ENCODE assay signal across 1 cellular context in the genomic region with DNA sequence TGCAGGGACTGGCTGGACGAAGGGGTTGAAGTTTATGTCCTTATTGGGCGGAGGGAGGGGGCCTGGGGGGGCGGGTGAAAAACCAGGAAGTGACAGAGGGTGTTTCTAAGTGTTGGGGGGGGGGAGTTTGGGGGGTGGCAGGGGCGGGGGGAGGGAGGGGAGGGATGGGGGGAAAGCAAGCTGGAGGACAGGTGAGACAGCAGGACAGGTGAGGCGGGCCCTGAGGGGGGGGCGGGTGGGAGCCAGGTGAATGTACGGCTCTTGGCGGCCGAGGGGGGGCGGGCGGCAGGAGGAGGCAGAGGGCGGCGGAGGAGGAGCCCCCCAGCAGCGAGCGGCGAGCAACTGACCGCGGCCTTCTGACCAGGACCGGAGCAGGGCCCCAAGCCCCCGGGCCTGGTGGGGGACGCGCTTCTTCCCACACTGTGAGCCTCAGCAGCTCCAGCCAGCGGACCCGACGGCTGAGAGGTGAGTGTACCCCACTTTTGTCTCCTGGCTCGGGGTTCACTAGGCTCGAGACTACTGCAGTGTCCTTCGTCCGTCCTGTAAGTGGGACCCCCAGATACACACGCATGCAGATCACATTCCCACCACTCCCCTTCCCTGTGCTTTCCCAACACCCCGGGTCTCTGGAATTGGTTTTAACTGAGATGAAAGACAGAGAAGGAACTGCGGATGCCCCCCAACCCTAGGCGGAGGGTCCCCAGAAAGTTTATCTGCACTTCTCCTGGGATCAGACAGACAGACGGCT.
A peak's percentile ranks its signal among the peaks of the same experiment; 100 is the strongest.
TF ChIP-seq lines count a peak whose summit lies in the region.

A gene (plus strand): TSS at position 324 of the 748 bp plus-strand sequence. CDS start 11,859 bp downstream, outside the sequence.

TF ChIP-seq in K562, 482 proteins besides CTCF, POLR2A, EP300 and RAD21 (continued from another document and continues in another):
- TF ChIP-seq, protein P1, sequence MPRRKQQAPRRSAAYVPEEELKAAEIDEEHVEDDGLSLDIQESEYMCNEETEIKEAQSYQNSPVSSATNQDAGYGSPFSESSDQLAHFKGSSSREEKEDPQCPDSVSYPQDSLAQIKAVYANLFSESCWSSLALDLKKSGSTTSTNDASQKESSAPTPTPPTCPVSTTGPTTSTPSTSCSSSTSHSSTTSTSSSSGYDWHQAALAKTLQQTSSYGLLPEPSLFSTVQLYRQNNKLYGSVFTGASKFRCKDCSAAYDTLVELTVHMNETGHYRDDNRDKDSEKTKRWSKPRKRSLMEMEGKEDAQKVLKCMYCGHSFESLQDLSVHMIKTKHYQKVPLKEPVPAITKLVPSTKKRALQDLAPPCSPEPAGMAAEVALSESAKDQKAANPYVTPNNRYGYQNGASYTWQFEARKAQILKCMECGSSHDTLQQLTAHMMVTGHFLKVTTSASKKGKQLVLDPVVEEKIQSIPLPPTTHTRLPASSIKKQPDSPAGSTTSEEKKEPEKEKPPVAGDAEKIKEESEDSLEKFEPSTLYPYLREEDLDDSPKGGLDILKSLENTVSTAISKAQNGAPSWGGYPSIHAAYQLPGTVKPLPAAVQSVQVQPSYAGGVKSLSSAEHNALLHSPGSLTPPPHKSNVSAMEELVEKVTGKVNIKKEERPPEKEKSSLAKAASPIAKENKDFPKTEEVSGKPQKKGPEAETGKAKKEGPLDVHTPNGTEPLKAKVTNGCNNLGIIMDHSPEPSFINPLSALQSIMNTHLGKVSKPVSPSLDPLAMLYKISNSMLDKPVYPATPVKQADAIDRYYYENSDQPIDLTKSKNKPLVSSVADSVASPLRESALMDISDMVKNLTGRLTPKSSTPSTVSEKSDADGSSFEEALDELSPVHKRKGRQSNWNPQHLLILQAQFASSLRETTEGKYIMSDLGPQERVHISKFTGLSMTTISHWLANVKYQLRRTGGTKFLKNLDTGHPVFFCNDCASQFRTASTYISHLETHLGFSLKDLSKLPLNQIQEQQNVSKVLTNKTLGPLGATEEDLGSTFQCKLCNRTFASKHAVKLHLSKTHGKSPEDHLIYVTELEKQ (CRISPR knock-in tag; IDR thresholded peaks at IDR 0.05) = no peak
- TF ChIP-seq ZNF583 (CRISPR knock-in tag; IDR thresholded peaks at IDR 0.05) = no peak
- peak; percentile 27 to 29; a peak in 1 of 4 replicates for TF ChIP-seq SIN3A (IDR thresholded peaks at IDR 0.05; ENCODE audit: borderline replicate concordance in 2 of 2, control insufficient read depth in 1 of 2, low read depth in 2 of 2, low read length in 2 of 2)
- no peak for TF ChIP-seq ZNF668 (CRISPR knock-in tag; IDR thresholded peaks at IDR 0.05)
- TF ChIP-seq KLF6 (CRISPR knock-in tag; IDR thresholded peaks at IDR 0.05; ENCODE audit: borderline replicate concordance) = no peak
- TF ChIP-seq, protein P2, sequence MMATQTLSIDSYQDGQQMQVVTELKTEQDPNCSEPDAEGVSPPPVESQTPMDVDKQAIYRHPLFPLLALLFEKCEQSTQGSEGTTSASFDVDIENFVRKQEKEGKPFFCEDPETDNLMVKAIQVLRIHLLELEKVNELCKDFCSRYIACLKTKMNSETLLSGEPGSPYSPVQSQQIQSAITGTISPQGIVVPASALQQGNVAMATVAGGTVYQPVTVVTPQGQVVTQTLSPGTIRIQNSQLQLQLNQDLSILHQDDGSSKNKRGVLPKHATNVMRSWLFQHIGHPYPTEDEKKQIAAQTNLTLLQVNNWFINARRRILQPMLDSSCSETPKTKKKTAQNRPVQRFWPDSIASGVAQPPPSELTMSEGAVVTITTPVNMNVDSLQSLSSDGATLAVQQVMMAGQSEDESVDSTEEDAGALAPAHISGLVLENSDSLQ (IDR thresholded peaks at IDR 0.05) = no peak
- TF ChIP-seq, protein P3, sequence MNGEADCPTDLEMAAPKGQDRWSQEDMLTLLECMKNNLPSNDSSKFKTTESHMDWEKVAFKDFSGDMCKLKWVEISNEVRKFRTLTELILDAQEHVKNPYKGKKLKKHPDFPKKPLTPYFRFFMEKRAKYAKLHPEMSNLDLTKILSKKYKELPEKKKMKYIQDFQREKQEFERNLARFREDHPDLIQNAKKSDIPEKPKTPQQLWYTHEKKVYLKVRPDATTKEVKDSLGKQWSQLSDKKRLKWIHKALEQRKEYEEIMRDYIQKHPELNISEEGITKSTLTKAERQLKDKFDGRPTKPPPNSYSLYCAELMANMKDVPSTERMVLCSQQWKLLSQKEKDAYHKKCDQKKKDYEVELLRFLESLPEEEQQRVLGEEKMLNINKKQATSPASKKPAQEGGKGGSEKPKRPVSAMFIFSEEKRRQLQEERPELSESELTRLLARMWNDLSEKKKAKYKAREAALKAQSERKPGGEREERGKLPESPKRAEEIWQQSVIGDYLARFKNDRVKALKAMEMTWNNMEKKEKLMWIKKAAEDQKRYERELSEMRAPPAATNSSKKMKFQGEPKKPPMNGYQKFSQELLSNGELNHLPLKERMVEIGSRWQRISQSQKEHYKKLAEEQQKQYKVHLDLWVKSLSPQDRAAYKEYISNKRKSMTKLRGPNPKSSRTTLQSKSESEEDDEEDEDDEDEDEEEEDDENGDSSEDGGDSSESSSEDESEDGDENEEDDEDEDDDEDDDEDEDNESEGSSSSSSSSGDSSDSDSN (IDR thresholded peaks at IDR 0.05; ENCODE audit: borderline replicate concordance in 1 of 2, low read depth in 2 of 2, low read length in 2 of 2) = no peak
- no peak for TF ChIP-seq NUFIP1 (IDR thresholded peaks at IDR 0.05; ENCODE audit: partially characterized antibody)
- no peak for TF ChIP-seq ZNF57 (CRISPR knock-in tag; IDR thresholded peaks at IDR 0.05)
- no peak for TF ChIP-seq JUND (IDR thresholded peaks at IDR 0.05; ENCODE audit: borderline replicate concordance, low read depth, low read length)
- no peak for TF ChIP-seq JUND (tag; IDR thresholded peaks at IDR 0.05; ENCODE audit: borderline replicate concordance, low read depth, low read length)
- peak; percentile 84 for TF ChIP-seq ZBTB7A (IDR thresholded peaks at IDR 0.05; ENCODE audit: borderline replicate concordance, control insufficient read depth, low read depth, low read length)
- TF ChIP-seq GATAD2A (IDR thresholded peaks at IDR 0.05) = no peak
- TF ChIP-seq TRIM24 (IDR thresholded peaks at IDR 0.05) = no peak
- TF ChIP-seq ZNF766 (CRISPR knock-in tag; conservative IDR thresholded peaks at IDR 0.05) = no peak
- TF ChIP-seq CBX5 (IDR thresholded peaks at IDR 0.05; ENCODE audit: borderline replicate concordance, low read depth) = no peak
- TF ChIP-seq, protein P4, sequence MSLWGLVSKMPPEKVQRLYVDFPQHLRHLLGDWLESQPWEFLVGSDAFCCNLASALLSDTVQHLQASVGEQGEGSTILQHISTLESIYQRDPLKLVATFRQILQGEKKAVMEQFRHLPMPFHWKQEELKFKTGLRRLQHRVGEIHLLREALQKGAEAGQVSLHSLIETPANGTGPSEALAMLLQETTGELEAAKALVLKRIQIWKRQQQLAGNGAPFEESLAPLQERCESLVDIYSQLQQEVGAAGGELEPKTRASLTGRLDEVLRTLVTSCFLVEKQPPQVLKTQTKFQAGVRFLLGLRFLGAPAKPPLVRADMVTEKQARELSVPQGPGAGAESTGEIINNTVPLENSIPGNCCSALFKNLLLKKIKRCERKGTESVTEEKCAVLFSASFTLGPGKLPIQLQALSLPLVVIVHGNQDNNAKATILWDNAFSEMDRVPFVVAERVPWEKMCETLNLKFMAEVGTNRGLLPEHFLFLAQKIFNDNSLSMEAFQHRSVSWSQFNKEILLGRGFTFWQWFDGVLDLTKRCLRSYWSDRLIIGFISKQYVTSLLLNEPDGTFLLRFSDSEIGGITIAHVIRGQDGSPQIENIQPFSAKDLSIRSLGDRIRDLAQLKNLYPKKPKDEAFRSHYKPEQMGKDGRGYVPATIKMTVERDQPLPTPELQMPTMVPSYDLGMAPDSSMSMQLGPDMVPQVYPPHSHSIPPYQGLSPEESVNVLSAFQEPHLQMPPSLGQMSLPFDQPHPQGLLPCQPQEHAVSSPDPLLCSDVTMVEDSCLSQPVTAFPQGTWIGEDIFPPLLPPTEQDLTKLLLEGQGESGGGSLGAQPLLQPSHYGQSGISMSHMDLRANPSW (CRISPR knock-in tag; IDR thresholded peaks at IDR 0.05) = no peak
- TF ChIP-seq, protein P5, sequence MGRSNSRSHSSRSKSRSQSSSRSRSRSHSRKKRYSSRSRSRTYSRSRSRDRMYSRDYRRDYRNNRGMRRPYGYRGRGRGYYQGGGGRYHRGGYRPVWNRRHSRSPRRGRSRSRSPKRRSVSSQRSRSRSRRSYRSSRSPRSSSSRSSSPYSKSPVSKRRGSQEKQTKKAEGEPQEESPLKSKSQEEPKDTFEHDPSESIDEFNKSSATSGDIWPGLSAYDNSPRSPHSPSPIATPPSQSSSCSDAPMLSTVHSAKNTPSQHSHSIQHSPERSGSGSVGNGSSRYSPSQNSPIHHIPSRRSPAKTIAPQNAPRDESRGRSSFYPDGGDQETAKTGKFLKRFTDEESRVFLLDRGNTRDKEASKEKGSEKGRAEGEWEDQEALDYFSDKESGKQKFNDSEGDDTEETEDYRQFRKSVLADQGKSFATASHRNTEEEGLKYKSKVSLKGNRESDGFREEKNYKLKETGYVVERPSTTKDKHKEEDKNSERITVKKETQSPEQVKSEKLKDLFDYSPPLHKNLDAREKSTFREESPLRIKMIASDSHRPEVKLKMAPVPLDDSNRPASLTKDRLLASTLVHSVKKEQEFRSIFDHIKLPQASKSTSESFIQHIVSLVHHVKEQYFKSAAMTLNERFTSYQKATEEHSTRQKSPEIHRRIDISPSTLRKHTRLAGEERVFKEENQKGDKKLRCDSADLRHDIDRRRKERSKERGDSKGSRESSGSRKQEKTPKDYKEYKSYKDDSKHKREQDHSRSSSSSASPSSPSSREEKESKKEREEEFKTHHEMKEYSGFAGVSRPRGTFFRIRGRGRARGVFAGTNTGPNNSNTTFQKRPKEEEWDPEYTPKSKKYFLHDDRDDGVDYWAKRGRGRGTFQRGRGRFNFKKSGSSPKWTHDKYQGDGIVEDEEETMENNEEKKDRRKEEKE (IDR thresholded peaks at IDR 0.05; ENCODE audit: borderline replicate concordance in 1 of 2, control insufficient read depth in 1 of 2, low read depth in 2 of 2, low read length in 1 of 2) = no peak
- no peak for TF ChIP-seq IFI16 (CRISPR knock-in tag; IDR thresholded peaks at IDR 0.05)
- TF ChIP-seq, protein P6, sequence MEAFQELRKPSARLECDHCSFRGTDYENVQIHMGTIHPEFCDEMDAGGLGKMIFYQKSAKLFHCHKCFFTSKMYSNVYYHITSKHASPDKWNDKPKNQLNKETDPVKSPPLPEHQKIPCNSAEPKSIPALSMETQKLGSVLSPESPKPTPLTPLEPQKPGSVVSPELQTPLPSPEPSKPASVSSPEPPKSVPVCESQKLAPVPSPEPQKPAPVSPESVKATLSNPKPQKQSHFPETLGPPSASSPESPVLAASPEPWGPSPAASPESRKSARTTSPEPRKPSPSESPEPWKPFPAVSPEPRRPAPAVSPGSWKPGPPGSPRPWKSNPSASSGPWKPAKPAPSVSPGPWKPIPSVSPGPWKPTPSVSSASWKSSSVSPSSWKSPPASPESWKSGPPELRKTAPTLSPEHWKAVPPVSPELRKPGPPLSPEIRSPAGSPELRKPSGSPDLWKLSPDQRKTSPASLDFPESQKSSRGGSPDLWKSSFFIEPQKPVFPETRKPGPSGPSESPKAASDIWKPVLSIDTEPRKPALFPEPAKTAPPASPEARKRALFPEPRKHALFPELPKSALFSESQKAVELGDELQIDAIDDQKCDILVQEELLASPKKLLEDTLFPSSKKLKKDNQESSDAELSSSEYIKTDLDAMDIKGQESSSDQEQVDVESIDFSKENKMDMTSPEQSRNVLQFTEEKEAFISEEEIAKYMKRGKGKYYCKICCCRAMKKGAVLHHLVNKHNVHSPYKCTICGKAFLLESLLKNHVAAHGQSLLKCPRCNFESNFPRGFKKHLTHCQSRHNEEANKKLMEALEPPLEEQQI (IDR thresholded peaks at IDR 0.05) = no peak
- TF ChIP-seq ZFPM2 (CRISPR knock-in tag; IDR thresholded peaks at IDR 0.05) = no peak
- TF ChIP-seq CHD1 (IDR thresholded peaks at IDR 0.05; ENCODE audit: low read length) = peak; percentile 69
- TF ChIP-seq SP2 (IDR thresholded peaks at IDR 0.05; ENCODE audit: extremely low read depth, low read depth, low read length, poor library complexity, severe bottlenecking) = no peak
- no peak for TF ChIP-seq SMARCC2 (IDR thresholded peaks at IDR 0.05; ENCODE audit: low read depth)
- no peak for TF ChIP-seq PTRF (tag; IDR thresholded peaks at IDR 0.05)
- TF ChIP-seq, protein P7, sequence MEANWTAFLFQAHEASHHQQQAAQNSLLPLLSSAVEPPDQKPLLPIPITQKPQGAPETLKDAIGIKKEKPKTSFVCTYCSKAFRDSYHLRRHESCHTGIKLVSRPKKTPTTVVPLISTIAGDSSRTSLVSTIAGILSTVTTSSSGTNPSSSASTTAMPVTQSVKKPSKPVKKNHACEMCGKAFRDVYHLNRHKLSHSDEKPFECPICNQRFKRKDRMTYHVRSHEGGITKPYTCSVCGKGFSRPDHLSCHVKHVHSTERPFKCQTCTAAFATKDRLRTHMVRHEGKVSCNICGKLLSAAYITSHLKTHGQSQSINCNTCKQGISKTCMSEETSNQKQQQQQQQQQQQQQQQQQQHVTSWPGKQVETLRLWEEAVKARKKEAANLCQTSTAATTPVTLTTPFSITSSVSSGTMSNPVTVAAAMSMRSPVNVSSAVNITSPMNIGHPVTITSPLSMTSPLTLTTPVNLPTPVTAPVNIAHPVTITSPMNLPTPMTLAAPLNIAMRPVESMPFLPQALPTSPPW (CRISPR knock-in tag; IDR thresholded peaks at IDR 0.05) = peak; percentile 51
- TF ChIP-seq ZNF551 (CRISPR knock-in tag; IDR thresholded peaks at IDR 0.05) = no peak
- TF ChIP-seq EHMT2 (IDR thresholded peaks at IDR 0.05) = no peak
- TF ChIP-seq, protein P8, sequence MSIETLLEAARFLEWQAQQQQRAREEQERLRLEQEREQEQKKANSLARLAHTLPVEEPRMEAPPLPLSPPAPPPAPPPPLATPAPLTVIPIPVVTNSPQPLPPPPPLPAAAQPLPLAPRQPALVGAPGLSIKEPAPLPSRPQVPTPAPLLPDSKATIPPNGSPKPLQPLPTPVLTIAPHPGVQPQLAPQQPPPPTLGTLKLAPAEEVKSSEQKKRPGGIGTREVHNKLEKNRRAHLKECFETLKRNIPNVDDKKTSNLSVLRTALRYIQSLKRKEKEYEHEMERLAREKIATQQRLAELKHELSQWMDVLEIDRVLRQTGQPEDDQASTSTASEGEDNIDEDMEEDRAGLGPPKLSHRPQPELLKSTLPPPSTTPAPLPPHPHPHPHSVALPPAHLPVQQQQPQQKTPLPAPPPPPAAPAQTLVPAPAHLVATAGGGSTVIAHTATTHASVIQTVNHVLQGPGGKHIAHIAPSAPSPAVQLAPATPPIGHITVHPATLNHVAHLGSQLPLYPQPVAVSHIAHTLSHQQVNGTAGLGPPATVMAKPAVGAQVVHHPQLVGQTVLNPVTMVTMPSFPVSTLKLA (conservative IDR thresholded peaks at IDR 0.05) = no peak
- TF ChIP-seq ELF4 (CRISPR knock-in tag; IDR thresholded peaks at IDR 0.05) = no peak
- no peak for TF ChIP-seq ARNT (IDR thresholded peaks at IDR 0.05)
- TF ChIP-seq FOSL1 (tag; conservative IDR thresholded peaks at IDR 0.05) = no peak
- TF ChIP-seq MYNN (IDR thresholded peaks at IDR 0.05) = no peak
- TF ChIP-seq MYNN (CRISPR knock-in tag; IDR thresholded peaks at IDR 0.05) = 0 out of 2 replicates have a peak, but pooled peaks have one; percentile 8
- TF ChIP-seq SRSF1 (IDR thresholded peaks at IDR 0.05; ENCODE audit: low read depth, low read length) = no peak
- no peak for TF ChIP-seq ETV1 (tag; conservative IDR thresholded peaks at IDR 0.05; ENCODE audit: low read depth)
- TF ChIP-seq RBM34 (IDR thresholded peaks at IDR 0.05; ENCODE audit: borderline replicate concordance, insufficient read depth, low read length) = no peak
- no peak for TF ChIP-seq ZNF699 (CRISPR knock-in tag; IDR thresholded peaks at IDR 0.05; ENCODE audit: insufficient replicate concordance)
- TF ChIP-seq ESRRA (IDR thresholded peaks at IDR 0.05; ENCODE audit: borderline replicate concordance, low read depth) = no peak
- TF ChIP-seq NCOA2 (IDR thresholded peaks at IDR 0.05; ENCODE audit: partially characterized antibody in 2 of 2) = no peak
- TF ChIP-seq ZNF830 (CRISPR knock-in tag; IDR thresholded peaks at IDR 0.05) = no peak
- no peak for TF ChIP-seq ZNF584 (CRISPR knock-in tag; IDR thresholded peaks at IDR 0.05; ENCODE audit: low read depth)
- no peak for TF ChIP-seq ZNF586 (CRISPR knock-in tag; conservative IDR thresholded peaks at IDR 0.05)
- no peak for TF ChIP-seq GTF2E2 (tag; IDR thresholded peaks at IDR 0.05)
- TF ChIP-seq ARID2 (IDR thresholded peaks at IDR 0.05) = no peak
